In genomic region chr22:22653677-22654386, GRCh38 we compare ENCODE assay signal across 13 cellular contexts. TPM values are rescaled to one million over a fixed set of nuclear protein-coding genes. Genes with fewer than 3 reads are reported as not detected.
DNase-seq lines count a peak whose midpoint lies in the region; ATAC-seq and TF ChIP-seq lines count a peak whose summit lies in the region.
"Not testable (repeated sequence)": the region's sequence is repeated elsewhere in the genome, so short reads cannot be mapped to it uniquely, and the experiment has no call there.
"Had no signal": no experiment of that assay in that cellular context is flagged by ENCODE, and none has a peak within 500 bp of the region (broad histone marks: within the 10 kb centered on the region; RNA-seq: fewer than 3 reads in every experiment).

No MANE protein-coding gene starts in this region.

- not testable (repeated sequence) for H3K9me3 Mint-ChIP-seq in activated B cell treated with CpG ODN at 0.5 μM for 24 hours; central memory CD8-positive, alpha-beta T cell
- H3K9me3 Mint-ChIP-seq in glutamatergic neuron (ENCODE audit: unreplicated experiment), result peaks cover 11% of the 10 kb centered on the region

- not testable (repeated sequence) for H3K4me3 ChIP-seq in NB4 (ENCODE audit: low read depth, low read length)

- not testable (repeated sequence) for TF ChIP-seq POLR2A in NB4 (IDR thresholded peaks at IDR 0.05; ENCODE audit: extremely low read depth, insufficient read length)

- H3K4me1 Mint-ChIP-seq in activated B cell treated with CpG ODN at 0.5 μM for 24 hours (peaks cover 26% of the 10 kb centered on the region), glutamatergic neuron (ENCODE audit: low read depth, unreplicated experiment) (peaks cover 17% of the 10 kb centered on the region)
- peaks cover 22% of the 10 kb centered on the region for H3K4me1 Mint-ChIP-seq in central memory CD8-positive, alpha-beta T cell

- intact Hi-C loops in activated B cell treated with CpG ODN at 0.5 μM for 24 hours (cut with micrococcal nuclease), result not testable (repeated sequence)

- DNase-seq in Kasumi-1 (lab: John Stamatoyannopoulos, UW) (peak; percentile 1 to 41), NB4 (ENCODE audit: low read depth) (peak; percentile 64), OCI-M1 (lab: John Stamatoyannopoulos, UW) (peak; percentile 76)
- DNase-seq in activated B cell treated with CpG ODN at 0.5 μM for 24 hours; central memory CD8-positive, alpha-beta T cell (ENCODE audit: low spot score in 2 of 2); glutamatergic neuron: not testable (repeated sequence)

- peak overlapping the region; percentile 24 for H3K4me3 Mint-ChIP-seq in activated B cell treated with CpG ODN at 0.5 μM for 24 hours
- H3K4me3 Mint-ChIP-seq in central memory CD8-positive, alpha-beta T cell, result peak overlapping the region; percentile 45
- not testable (repeated sequence) for H3K4me3 Mint-ChIP-seq in glutamatergic neuron (ENCODE audit: unreplicated experiment)

- peak overlapping the region; percentile 59 for H3K27ac Mint-ChIP-seq in activated B cell treated with CpG ODN at 0.5 μM for 24 hours
- not testable (repeated sequence) for H3K27ac Mint-ChIP-seq in central memory CD8-positive, alpha-beta T cell (ENCODE audit: low read depth)
- peak overlapping the region; percentile 8 for H3K27ac Mint-ChIP-seq in glutamatergic neuron (ENCODE audit: unreplicated experiment)

- POLR2A ChIA-PET in activated B cell treated with CpG ODN at 0.5 μM for 24 hours (lab: Charles Lee), result not testable (repeated sequence)

- TF ChIP-seq CTCF in GM12874 (IDR thresholded peaks at IDR 0.05; ENCODE audit: insufficient read depth, low read depth, low read length), result peak; percentile 9; the same call in 1 of the 2 replicates
- TF ChIP-seq CTCF in NB4 (IDR thresholded peaks at IDR 0.05; ENCODE audit: low read depth, low read length); activated B cell treated with CpG ODN at 0.5 μM for 24 hours (IDR thresholded peaks at IDR 0.05); glutamatergic neuron (IDR thresholded peaks at IDR 0.05; ENCODE audit: partially characterized antibody, unreplicated experiment): not testable (repeated sequence)

- not testable (repeated sequence) for H3K36me3 Mint-ChIP-seq in activated B cell treated with CpG ODN at 0.5 μM for 24 hours (ENCODE audit: low read depth); central memory CD8-positive, alpha-beta T cell (ENCODE audit: insufficient read depth); glutamatergic neuron (ENCODE audit: unreplicated experiment)

- not testable (repeated sequence) for H3K27me3 Mint-ChIP-seq in activated B cell treated with CpG ODN at 0.5 μM for 24 hours; central memory CD8-positive, alpha-beta T cell
- H3K27me3 Mint-ChIP-seq in glutamatergic neuron (ENCODE audit: unreplicated experiment), result peaks cover 13% of the 10 kb centered on the region

- CTCF ChIA-PET in activated B cell treated with CpG ODN at 0.5 μM for 24 hours (lab: Charles Lee), result not testable (repeated sequence)

- ATAC-seq in activated B cell treated with CpG ODN at 0.5 μM for 24 hours (ENCODE audit: low read depth); central memory CD8-positive, alpha-beta T cell (replicated peaks; ENCODE audit: extremely low read depth, poor library complexity, severe bottlenecking): not testable (repeated sequence)

RNA-seq across cellular contexts. Expression of gene GGTLC2, which starts 9.4 kb away (rescaled TPM):
- total RNA-seq in activated B cell treated with CpG ODN at 0.5 μM for 24 hours, result not detected in 2 replicates
- not detected for total RNA-seq in glutamatergic neuron (ENCODE audit: unreplicated experiment)
- total RNA-seq: CD4-positive, alpha-beta T cell; Daoy; H1; HT1080; LHCN-M2; T-cell had no signal
